23 cellular contexts compared by ENCODE assay signal in genomic region chr10:78983608-78984007, GRCh38.
A peak's percentile ranks its signal among the peaks of the same experiment; 100 is the strongest.
DNase-seq lines count a peak whose midpoint lies in the region; ATAC-seq, FAIRE-seq and TF ChIP-seq lines count a peak whose summit lies in the region.
"Had no signal": no experiment of that assay in that cellular context is flagged by ENCODE, and none has a peak within 500 bp of the region (broad histone marks: within the 10 kb centered on the region; RNA-seq: fewer than 3 reads in every experiment).

No MANE protein-coding gene starts in this region.

- no peaks in the 10 kb centered on the region for H3K23me2 ChIP-seq in H1 (ENCODE audit: low read depth, low read length)

- H3K9me3 ChIP-seq in HEK293 (ENCODE audit: control insufficient read depth, insufficient read depth, low read depth, low read length) = no peaks in the 10 kb centered on the region
- no peaks in the 10 kb centered on the region for H3K9me3 ChIP-seq in H1 (ENCODE audit: insufficient read depth in 2 of 2, low read depth in 1 of 2, low read length in 1 of 2)
- H3K9me3 ChIP-seq in right cardiac atrium (ENCODE audit: control insufficient read depth, low read length) = no peaks in the 10 kb centered on the region
- H3K9me3 ChIP-seq: BE2C, BLaER1 had no signal

- H3K56ac ChIP-seq in H1 (replicated peaks; ENCODE audit: insufficient read length, low read depth, low read length) = no peak overlapping the region

- ATAC-seq in right cardiac atrium = no peak
- ATAC-seq: GM12878 had no signal

- TF ChIP-seq CTCF in HEK293 (tag by site-specific recombination; IDR thresholded peaks at IDR 0.05) (no peak), H1 (IDR thresholded peaks at IDR 0.05; ENCODE audit: control extremely low read depth in 1 of 3, insufficient read depth in 1 of 3, low read depth in 1 of 3, low read length in 3 of 3) (no peak)

- H3K4ac ChIP-seq in H1 (replicated peaks; ENCODE audit: insufficient read length, low read depth, low read length) = no peak overlapping the region

- no peak for TF ChIP-seq EP300 in H1 (IDR thresholded peaks at IDR 0.05; ENCODE audit: borderline replicate concordance in 1 of 2, low read depth in 2 of 2, low read length in 2 of 2)

- no peak overlapping the region for H4K91ac ChIP-seq in H1 (replicated peaks; ENCODE audit: insufficient read length, low read length)

- H3K9ac ChIP-seq in H1 (replicated peaks in 1 of 4; ENCODE audit: extremely low read depth in 1 of 4, low read depth in 3 of 4, low read length in 3 of 4) = no peak overlapping the region
- H3K9ac ChIP-seq: BLaER1 had no signal

- CTCF ChIA-PET in HEK293 (lab: Yijun Ruan, JAX) (interaction anchor here (1.7 kb wide), 1 partner anchor 9 kb away, joined by 7 read pairs; no protein-coding TSS in a partner anchor), H1 (lab: Charles Lee; ENCODE audit: partially characterized antibody) (interaction anchor here (1.0 to 2.2 kb wide), 7 partner anchors 8 to 231 kb away, joined by 3 to 6 read pairs (median 4); no protein-coding TSS in a partner anchor)

- POLR2A ChIA-PET in HEK293 (lab: Yijun Ruan, JAX) = interaction anchor here (1.0 kb wide), 1 partner anchor 9 kb away, joined by 5 read pairs; no protein-coding TSS in a partner anchor
- POLR2A ChIA-PET in H1 (lab: Charles Lee; ENCODE audit: partially characterized antibody) = interaction anchor here (0.6 kb wide), 1 partner anchor 20 kb away, joined by 4 read pairs; no protein-coding TSS in a partner anchor

- no peak overlapping the region for H2BK15ac ChIP-seq in H1 (ENCODE audit: low read length)

- H2AK5ac ChIP-seq in H1 (ENCODE audit: low read depth, low read length) = 0 out of 2 replicates have a peak overlapping the region, but pooled peaks have one; percentile 40

- no peak overlapping the region for H4K5ac ChIP-seq in H1 (ENCODE audit: insufficient read length, low read depth, low read length)

- TF ChIP-seq POLR2A in GM12891 (IDR thresholded peaks at IDR 0.05; ENCODE audit: low read depth, low read length) (no peak), H1 (IDR thresholded peaks at IDR 0.05; ENCODE audit: control extremely low read depth in 1 of 2, low read depth in 2 of 2, low read length in 2 of 2) (no peak)

- H3K27me3 ChIP-seq in H1 (replicated peaks in 1 of 4; ENCODE audit: control insufficient read depth in 3 of 4, extremely low read depth in 1 of 4, insufficient read depth in 3 of 4, low read length in 3 of 4) (no peaks in the 10 kb centered on the region), right cardiac atrium (ENCODE audit: control insufficient read depth, insufficient read depth) (no peaks in the 10 kb centered on the region)
- H3K27me3 ChIP-seq: BE2C, BLaER1 had no signal

- no peak for TF ChIP-seq RAD21 in H1 (IDR thresholded peaks at IDR 0.05 in 1 of 2, conservative IDR thresholded peaks at IDR 0.05 in 1 of 2; ENCODE audit: low read depth in 2 of 2, low read length in 2 of 2)

- H3K79me2 ChIP-seq in H1 (ENCODE audit: control insufficient read depth in 1 of 2, insufficient read depth in 2 of 2, low read length in 2 of 2) = no peaks in the 10 kb centered on the region

- DNase-seq in GM12891 (ENCODE audit: insufficient read length, low spot score) (no peak), H1 (ENCODE audit: low read depth in 1 of 2, low spot score in 2 of 2) (no peak), right cardiac atrium (no peak), SKM-1 (lab: John Stamatoyannopoulos, UW; ENCODE audit: unreplicated experiment) (no peak)
- DNase-seq: 8988T; ACHN; BE2C; C1 segment of cervical spinal cord; CD4-positive, alpha-beta memory T cell; CD4-positive, CD25-positive, alpha-beta regulatory T cell; CD8-positive, alpha-beta memory T cell; COR-L47; DMS 273 treated with DMSO at 0.1 percent for 48 hours; DMS153; DMS53; DND-41; EL; GDM1 had no signal

- intact Hi-C loops in right cardiac atrium (cut with DNase I) = no loop called here

- H2AFZ ChIP-seq in H1 (ENCODE audit: low read length) = no peak overlapping the region

- H3K36me3 ChIP-seq in HEK293 (ENCODE audit: control insufficient read depth in 2 of 2, insufficient read depth in 1 of 2, low read length in 2 of 2) = no peaks in the 10 kb centered on the region
- no peaks in the 10 kb centered on the region for H3K36me3 ChIP-seq in H1 (ENCODE audit: control insufficient read depth in 2 of 4, insufficient read depth in 4 of 4, low read length in 3 of 4)
- H3K36me3 ChIP-seq: BE2C, BLaER1 had no signal

- no peaks in the 10 kb centered on the region for H3K4me1 ChIP-seq in HEK293 (ENCODE audit: control insufficient read depth, insufficient read depth, low read length)
- peaks cover 0 to 22% (median 6%) of the 10 kb centered on the region in 4 experiments; a peak in 6 of 7 replicates for H3K4me1 ChIP-seq in H1 (replicated peaks in 1 of 4; ENCODE audit: control insufficient read depth in 3 of 4, insufficient read depth in 4 of 4, low read length in 3 of 4)
- no peaks in the 10 kb centered on the region for H3K4me1 ChIP-seq in right cardiac atrium (ENCODE audit: control insufficient read depth, insufficient read depth, low read length)

- H3K4me2 ChIP-seq in H1 (ENCODE audit: insufficient read depth in 1 of 2, low read depth in 2 of 2, low read length in 2 of 2) = no peak overlapping the region
- H3K4me2 ChIP-seq: BLaER1 had no signal

- H2BK12ac ChIP-seq in H1 (ENCODE audit: low read depth, low read length) = peak overlapping the region; percentile 35; the same call in 1 of the 2 replicates

- no peaks in the 10 kb centered on the region for H3K79me1 ChIP-seq in H1 (ENCODE audit: low read depth, low read length)

- 81% methylated on average over 4 of the region's 4 CpGs; no CpG with 5 or more reads in 1 of the 2 experiments for WGBS in H1 (ENCODE audit: extremely low coverage in 1 of 2, insufficient coverage in 1 of 2, insufficient read length in 1 of 2, insufficient replicate concordance in 2 of 2, low coverage in 1 of 2, low lambda C conversion rate in 2 of 2, missing lambda C conversion rate in 1 of 2), 2 experiments
- 84% methylated on average over 4 of the region's 4 CpGs for WGBS in right cardiac atrium

- no peak overlapping the region for H2BK5ac ChIP-seq in H1 (ENCODE audit: low read depth, low read length)

- H2BK20ac ChIP-seq in H1 (ENCODE audit: low read length) = no peak overlapping the region

- H3K27ac ChIP-seq in HEK293 (ENCODE audit: extremely low read depth, low read depth, low read length) (no peak overlapping the region), H1 (ENCODE audit: low read depth, low read length) (no peak overlapping the region), right cardiac atrium (ENCODE audit: low read length) (no peak overlapping the region)
- H3K27ac ChIP-seq: BLaER1 had no signal

- no peaks in the 10 kb centered on the region for H4K20me1 ChIP-seq in H1 (replicated peaks in 1 of 2; ENCODE audit: control insufficient read depth in 1 of 2, insufficient read depth in 2 of 2, low read length in 2 of 2)
- H4K20me1 ChIP-seq: BLaER1 had no signal

- no peak overlapping the region for H3K14ac ChIP-seq in H1 (ENCODE audit: insufficient read length)

- no peak overlapping the region for H3K23ac ChIP-seq in H1 (ENCODE audit: insufficient read length)

- H2BK120ac ChIP-seq in H1 (replicated peaks; ENCODE audit: low read depth, low read length) = no peak overlapping the region

- H4K8ac ChIP-seq in H1 (ENCODE audit: extremely low read depth, insufficient read depth, low read length) = no peak overlapping the region

- H3K4me3 ChIP-seq in HEK293 (ENCODE audit: low read depth, low read length) (no peak overlapping the region), H1 (ENCODE audit: extremely low read depth in 1 of 4, insufficient read depth in 2 of 4, low read depth in 3 of 4, low read length in 4 of 4) (no peak overlapping the region), right cardiac atrium (ENCODE audit: low read length) (no peak overlapping the region)
- H3K4me3 ChIP-seq: BLaER1, GM12878 had no signal

- FAIRE-seq in GM12891 (lab: Jason Lieb, UNC) (peak; percentile 5), H1 (lab: Jason Lieb, UNC) (no peak)
- FAIRE-seq: A204.1, GM12878, GM19239 had no signal

- H3K18ac ChIP-seq in H1 (ENCODE audit: extremely low read depth, low read length) = no peak overlapping the region

TF ChIP-seq in GM12891, 5 proteins besides CTCF, POLR2A, EP300 and RAD21:
- TF ChIP-seq POU2F2 (IDR thresholded peaks at IDR 0.05; ENCODE audit: low read depth, low read length) (no peak), POLR2AphosphoS5 (IDR thresholded peaks at IDR 0.05; ENCODE audit: low read depth, low read length) (no peak), TAF1 (IDR thresholded peaks at IDR 0.05; ENCODE audit: low read depth, low read length) (no peak), SPI1 (IDR thresholded peaks at IDR 0.05; ENCODE audit: low read depth, low read length) (no peak), PAX5 (IDR thresholded peaks at IDR 0.05; ENCODE audit: insufficient read depth, low read length, severe bottlenecking) (no peak)

TF ChIP-seq in HEK293, 187 proteins besides CTCF, POLR2A, EP300 and RAD21:
- TF ChIP-seq ZFP3 (tag by site-specific recombination; IDR thresholded peaks at IDR 0.05; ENCODE audit: low read depth) (peak; percentile 52; the same call in 1 of the 2 replicates), ZNF830 (tag by site-specific recombination; IDR thresholded peaks at IDR 0.05; ENCODE audit: low read depth) (no peak)
TF ChIP-seq in HEK293: peak in this region for 1.

TF ChIP-seq in H1, 55 proteins besides CTCF, POLR2A, EP300 and RAD21 (continues in another document):
- TF ChIP-seq ZNF274 (IDR thresholded peaks at IDR 0.05; ENCODE audit: borderline replicate concordance, extremely low read depth, low read length) (no peak), RBBP5 (IDR thresholded peaks at IDR 0.05; ENCODE audit: borderline replicate concordance, low read depth, low read length) (no peak), ATF2 (IDR thresholded peaks at IDR 0.05; ENCODE audit: low read length) (no peak), TAF1 (IDR thresholded peaks at IDR 0.05; ENCODE audit: low read depth, low read length) (no peak), CBX5 (IDR thresholded peaks at IDR 0.05; ENCODE audit: low read depth, low read length) (no peak), YY1 (IDR thresholded peaks at IDR 0.05; ENCODE audit: low read depth, low read length) (no peak), JUN (IDR thresholded peaks at IDR 0.05; ENCODE audit: low read depth, low read length) (no peak), NRF1 (IDR thresholded peaks at IDR 0.05; ENCODE audit: low read depth, low read length) (no peak), TEAD4 (IDR thresholded peaks at IDR 0.05; ENCODE audit: low read depth, low read length) (no peak), KDM1A (IDR thresholded peaks at IDR 0.05; ENCODE audit: borderline replicate concordance, low read length) (no peak)
